ENCODE assay signal across 20 cellular contexts in genomic region chr15:85071061-85071460, GRCh38.
"Had no signal": no experiment of that assay in that cellular context is flagged by ENCODE, and none has a peak within 500 bp of the region (broad histone marks: within the 10 kb centered on the region; RNA-seq: fewer than 3 reads in every experiment).

No MANE protein-coding gene starts in this region.

- H3K27me3 Mint-ChIP-seq: activated CD4-positive, alpha-beta memory T cell treated with anti-CD3 and anti-CD28 coated beads for 36 hours; activated naive CD4-positive, alpha-beta T cell treated with anti-CD3 and anti-CD28 coated beads, Interleukin-2, amount 10 ng/mL, durations not matched to agents 7 days and 5 days; brain; memory B cell; T-cell had no signal

- H3K27ac ChIP-seq: esophagus muscularis mucosa, gastrocnemius medialis, neural progenitor cell, upper lobe of left lung had no signal

- H3K4me3 ChIP-seq: esophagus muscularis mucosa, gastrocnemius medialis, neural progenitor cell, upper lobe of left lung had no signal

- H3K4me1 Mint-ChIP-seq: activated naive CD4-positive, alpha-beta T cell treated with anti-CD3 and anti-CD28 coated beads, Interleukin-2, amount 10 ng/mL, durations not matched to agents 7 days and 5 days; brain; memory B cell had no signal

- H3K27ac Mint-ChIP-seq: activated CD4-positive, alpha-beta memory T cell treated with anti-CD3 and anti-CD28 coated beads for 36 hours; activated naive CD4-positive, alpha-beta T cell treated with anti-CD3 and anti-CD28 coated beads, Interleukin-2, amount 10 ng/mL, durations not matched to agents 7 days and 5 days; brain; memory B cell; neural progenitor cell; T-cell had no signal

- H3K9me3 ChIP-seq: esophagus muscularis mucosa, gastrocnemius medialis, upper lobe of left lung had no signal

- DNase-seq: activated CD4-positive, alpha-beta memory T cell treated with anti-CD3 and anti-CD28 coated beads for 36 hours; activated CD4-positive, alpha-beta T cell treated with anti-CD3 and anti-CD28 coated beads for 48 hours; activated effector memory CD4-positive, alpha-beta T cell treated with anti-CD3 and anti-CD28 coated beads, Interleukin-2, amount 50 U/mL, for 16 hours; activated naive CD4-positive, alpha-beta T cell treated with anti-CD3 and anti-CD28 coated beads, Interleukin-2, amount 10 ng/mL, durations not matched to agents 7 days and 5 days; aorta; caudate nucleus; dermis blood vessel endothelial cell; gastrocnemius medialis; hypothalamus; retina; stimulated activated CD4-positive, alpha-beta T cell treated with anti-CD3 and anti-CD28 coated beads, Interleukin-2, amount 100 ng/mL, for 48 hours; stimulated activated CD8-positive, alpha-beta memory T cell treated with anti-CD3 and anti-CD28 coated beads, Interleukin-4, amount 100 ng/mL, for 48 hours; stimulated activated naive CD4-positive, alpha-beta T cell; T-cell; T1000; upper lobe of left lung had no signal

- H3K36me3 ChIP-seq: neural progenitor cell had no signal

- H3K9me3 Mint-ChIP-seq: activated CD4-positive, alpha-beta memory T cell treated with anti-CD3 and anti-CD28 coated beads for 36 hours; activated naive CD4-positive, alpha-beta T cell treated with anti-CD3 and anti-CD28 coated beads, Interleukin-2, amount 10 ng/mL, durations not matched to agents 7 days and 5 days; brain; memory B cell; neural progenitor cell; T-cell had no signal

- ATAC-seq: gastrocnemius medialis, T-cell had no signal

- H3K4me3 Mint-ChIP-seq: activated CD4-positive, alpha-beta memory T cell treated with anti-CD3 and anti-CD28 coated beads for 36 hours; activated naive CD4-positive, alpha-beta T cell treated with anti-CD3 and anti-CD28 coated beads, Interleukin-2, amount 10 ng/mL, durations not matched to agents 7 days and 5 days; brain; memory B cell; neural progenitor cell; T-cell had no signal

- H3K27me3 ChIP-seq: esophagus muscularis mucosa, gastrocnemius medialis, neural progenitor cell, upper lobe of left lung had no signal
